In the genomic region with DNA sequence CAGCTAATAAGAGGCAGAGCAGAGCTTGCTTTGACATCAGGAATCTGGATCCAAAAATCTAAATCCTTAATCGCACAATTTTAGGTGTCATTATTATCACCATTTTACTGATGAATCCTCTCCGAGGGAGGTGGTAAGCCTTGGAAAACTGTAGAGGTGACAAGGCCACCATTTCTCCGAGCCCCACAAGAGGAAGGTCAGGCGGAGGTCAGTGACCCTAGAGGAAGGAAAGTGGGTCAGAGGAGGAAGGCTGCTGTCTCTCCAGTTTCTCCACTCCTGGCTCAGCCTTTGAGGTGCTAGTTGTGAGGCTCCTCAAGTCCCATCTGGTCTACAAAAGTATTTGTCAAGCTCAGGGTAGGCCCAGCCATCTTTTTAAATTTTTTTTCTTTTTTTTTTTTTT, we compare ENCODE assay signal across 2 cellular contexts.
TF ChIP-seq lines count a peak whose summit lies in the region.

No MANE protein-coding gene starts in this region.

TF ChIP-seq in IMR-90, 13 proteins besides CTCF, POLR2A, EP300 and RAD21:
- TF ChIP-seq, protein P1, sequence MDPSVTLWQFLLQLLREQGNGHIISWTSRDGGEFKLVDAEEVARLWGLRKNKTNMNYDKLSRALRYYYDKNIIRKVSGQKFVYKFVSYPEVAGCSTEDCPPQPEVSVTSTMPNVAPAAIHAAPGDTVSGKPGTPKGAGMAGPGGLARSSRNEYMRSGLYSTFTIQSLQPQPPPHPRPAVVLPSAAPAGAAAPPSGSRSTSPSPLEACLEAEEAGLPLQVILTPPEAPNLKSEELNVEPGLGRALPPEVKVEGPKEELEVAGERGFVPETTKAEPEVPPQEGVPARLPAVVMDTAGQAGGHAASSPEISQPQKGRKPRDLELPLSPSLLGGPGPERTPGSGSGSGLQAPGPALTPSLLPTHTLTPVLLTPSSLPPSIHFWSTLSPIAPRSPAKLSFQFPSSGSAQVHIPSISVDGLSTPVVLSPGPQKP (IDR thresholded peaks at IDR 0.05; ENCODE audit: borderline replicate concordance, low read depth, low read length) = no peak
- TF ChIP-seq RCOR1 (IDR thresholded peaks at IDR 0.05; ENCODE audit: insufficient replicate concordance, low read length) = no peak
- TF ChIP-seq, protein P2, sequence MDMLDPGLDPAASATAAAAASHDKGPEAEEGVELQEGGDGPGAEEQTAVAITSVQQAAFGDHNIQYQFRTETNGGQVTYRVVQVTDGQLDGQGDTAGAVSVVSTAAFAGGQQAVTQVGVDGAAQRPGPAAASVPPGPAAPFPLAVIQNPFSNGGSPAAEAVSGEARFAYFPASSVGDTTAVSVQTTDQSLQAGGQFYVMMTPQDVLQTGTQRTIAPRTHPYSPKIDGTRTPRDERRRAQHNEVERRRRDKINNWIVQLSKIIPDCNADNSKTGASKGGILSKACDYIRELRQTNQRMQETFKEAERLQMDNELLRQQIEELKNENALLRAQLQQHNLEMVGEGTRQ (IDR thresholded peaks at IDR 0.05; ENCODE audit: low read depth, low read length) = no peak
- TF ChIP-seq SMC3 (IDR thresholded peaks at IDR 0.05; ENCODE audit: low read depth, low read length) = no peak
- no peak for TF ChIP-seq FOS (IDR thresholded peaks at IDR 0.05; ENCODE audit: low read depth, low read length)
- no peak for TF ChIP-seq NFE2L2 (IDR thresholded peaks at IDR 0.05; ENCODE audit: low read depth, low read length)
- TF ChIP-seq CHD1 (IDR thresholded peaks at IDR 0.05; ENCODE audit: low read depth, low read length) = no peak
- TF ChIP-seq CEBPB (IDR thresholded peaks at IDR 0.05; ENCODE audit: low read depth, low read length) = no peak
- TF ChIP-seq MXI1 (IDR thresholded peaks at IDR 0.05; ENCODE audit: borderline replicate concordance, low read depth, low read length) = no peak
- no peak for TF ChIP-seq MAFK (IDR thresholded peaks at IDR 0.05; ENCODE audit: low read depth, low read length)
- no peak for TF ChIP-seq MAZ (IDR thresholded peaks at IDR 0.05; ENCODE audit: borderline replicate concordance, low read depth, low read length)
- no peak for TF ChIP-seq RFX5 (IDR thresholded peaks at IDR 0.05; ENCODE audit: low read depth, low read length)
- no peak for TF ChIP-seq BHLHE40 (IDR thresholded peaks at IDR 0.05; ENCODE audit: low read depth, low read length)

TF ChIP-seq in WTC11, 78 proteins besides CTCF, POLR2A, EP300 and RAD21:
- no peak for TF ChIP-seq RELA (CRISPR knock-in tag; IDR thresholded peaks at IDR 0.05; ENCODE audit: borderline replicate concordance)
- TF ChIP-seq, protein P3, sequence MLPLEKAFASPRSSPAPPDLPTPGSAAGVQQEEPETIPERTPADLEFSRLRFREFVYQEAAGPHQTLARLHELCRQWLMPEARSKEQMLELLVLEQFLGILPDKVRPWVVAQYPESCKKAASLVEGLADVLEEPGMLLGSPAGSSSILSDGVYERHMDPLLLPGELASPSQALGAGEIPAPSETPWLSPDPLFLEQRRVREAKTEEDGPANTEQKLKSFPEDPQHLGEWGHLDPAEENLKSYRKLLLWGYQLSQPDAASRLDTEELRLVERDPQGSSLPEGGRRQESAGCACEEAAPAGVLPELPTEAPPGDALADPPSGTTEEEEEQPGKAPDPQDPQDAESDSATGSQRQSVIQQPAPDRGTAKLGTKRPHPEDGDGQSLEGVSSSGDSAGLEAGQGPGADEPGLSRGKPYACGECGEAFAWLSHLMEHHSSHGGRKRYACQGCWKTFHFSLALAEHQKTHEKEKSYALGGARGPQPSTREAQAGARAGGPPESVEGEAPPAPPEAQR (CRISPR knock-in tag; IDR thresholded peaks at IDR 0.05) = no peak
- TF ChIP-seq, protein P4, sequence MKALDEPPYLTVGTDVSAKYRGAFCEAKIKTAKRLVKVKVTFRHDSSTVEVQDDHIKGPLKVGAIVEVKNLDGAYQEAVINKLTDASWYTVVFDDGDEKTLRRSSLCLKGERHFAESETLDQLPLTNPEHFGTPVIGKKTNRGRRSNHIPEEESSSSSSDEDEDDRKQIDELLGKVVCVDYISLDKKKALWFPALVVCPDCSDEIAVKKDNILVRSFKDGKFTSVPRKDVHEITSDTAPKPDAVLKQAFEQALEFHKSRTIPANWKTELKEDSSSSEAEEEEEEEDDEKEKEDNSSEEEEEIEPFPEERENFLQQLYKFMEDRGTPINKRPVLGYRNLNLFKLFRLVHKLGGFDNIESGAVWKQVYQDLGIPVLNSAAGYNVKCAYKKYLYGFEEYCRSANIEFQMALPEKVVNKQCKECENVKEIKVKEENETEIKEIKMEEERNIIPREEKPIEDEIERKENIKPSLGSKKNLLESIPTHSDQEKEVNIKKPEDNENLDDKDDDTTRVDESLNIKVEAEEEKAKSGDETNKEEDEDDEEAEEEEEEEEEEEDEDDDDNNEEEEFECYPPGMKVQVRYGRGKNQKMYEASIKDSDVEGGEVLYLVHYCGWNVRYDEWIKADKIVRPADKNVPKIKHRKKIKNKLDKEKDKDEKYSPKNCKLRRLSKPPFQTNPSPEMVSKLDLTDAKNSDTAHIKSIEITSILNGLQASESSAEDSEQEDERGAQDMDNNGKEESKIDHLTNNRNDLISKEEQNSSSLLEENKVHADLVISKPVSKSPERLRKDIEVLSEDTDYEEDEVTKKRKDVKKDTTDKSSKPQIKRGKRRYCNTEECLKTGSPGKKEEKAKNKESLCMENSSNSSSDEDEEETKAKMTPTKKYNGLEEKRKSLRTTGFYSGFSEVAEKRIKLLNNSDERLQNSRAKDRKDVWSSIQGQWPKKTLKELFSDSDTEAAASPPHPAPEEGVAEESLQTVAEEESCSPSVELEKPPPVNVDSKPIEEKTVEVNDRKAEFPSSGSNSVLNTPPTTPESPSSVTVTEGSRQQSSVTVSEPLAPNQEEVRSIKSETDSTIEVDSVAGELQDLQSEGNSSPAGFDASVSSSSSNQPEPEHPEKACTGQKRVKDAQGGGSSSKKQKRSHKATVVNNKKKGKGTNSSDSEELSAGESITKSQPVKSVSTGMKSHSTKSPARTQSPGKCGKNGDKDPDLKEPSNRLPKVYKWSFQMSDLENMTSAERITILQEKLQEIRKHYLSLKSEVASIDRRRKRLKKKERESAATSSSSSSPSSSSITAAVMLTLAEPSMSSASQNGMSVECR (CRISPR knock-in tag; IDR thresholded peaks at IDR 0.05; ENCODE audit: borderline replicate concordance) = no peak
- TF ChIP-seq, protein P5, sequence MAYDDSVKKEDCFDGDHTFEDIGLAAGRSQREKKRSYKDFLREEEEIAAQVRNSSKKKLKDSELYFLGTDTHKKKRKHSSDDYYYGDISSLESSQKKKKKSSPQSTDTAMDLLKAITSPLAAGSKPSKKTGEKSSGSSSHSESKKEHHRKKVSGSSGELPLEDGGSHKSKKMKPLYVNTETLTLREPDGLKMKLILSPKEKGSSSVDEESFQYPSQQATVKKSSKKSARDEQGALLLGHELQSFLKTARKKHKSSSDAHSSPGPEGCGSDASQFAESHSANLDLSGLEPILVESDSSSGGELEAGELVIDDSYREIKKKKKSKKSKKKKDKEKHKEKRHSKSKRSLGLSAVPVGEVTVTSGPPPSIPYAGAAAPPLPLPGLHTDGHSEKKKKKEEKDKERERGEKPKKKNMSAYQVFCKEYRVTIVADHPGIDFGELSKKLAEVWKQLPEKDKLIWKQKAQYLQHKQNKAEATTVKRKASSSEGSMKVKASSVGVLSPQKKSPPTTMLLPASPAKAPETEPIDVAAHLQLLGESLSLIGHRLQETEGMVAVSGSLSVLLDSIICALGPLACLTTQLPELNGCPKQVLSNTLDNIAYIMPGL (CRISPR knock-in tag; IDR thresholded peaks at IDR 0.05) = no peak
- TF ChIP-seq, protein P6, sequence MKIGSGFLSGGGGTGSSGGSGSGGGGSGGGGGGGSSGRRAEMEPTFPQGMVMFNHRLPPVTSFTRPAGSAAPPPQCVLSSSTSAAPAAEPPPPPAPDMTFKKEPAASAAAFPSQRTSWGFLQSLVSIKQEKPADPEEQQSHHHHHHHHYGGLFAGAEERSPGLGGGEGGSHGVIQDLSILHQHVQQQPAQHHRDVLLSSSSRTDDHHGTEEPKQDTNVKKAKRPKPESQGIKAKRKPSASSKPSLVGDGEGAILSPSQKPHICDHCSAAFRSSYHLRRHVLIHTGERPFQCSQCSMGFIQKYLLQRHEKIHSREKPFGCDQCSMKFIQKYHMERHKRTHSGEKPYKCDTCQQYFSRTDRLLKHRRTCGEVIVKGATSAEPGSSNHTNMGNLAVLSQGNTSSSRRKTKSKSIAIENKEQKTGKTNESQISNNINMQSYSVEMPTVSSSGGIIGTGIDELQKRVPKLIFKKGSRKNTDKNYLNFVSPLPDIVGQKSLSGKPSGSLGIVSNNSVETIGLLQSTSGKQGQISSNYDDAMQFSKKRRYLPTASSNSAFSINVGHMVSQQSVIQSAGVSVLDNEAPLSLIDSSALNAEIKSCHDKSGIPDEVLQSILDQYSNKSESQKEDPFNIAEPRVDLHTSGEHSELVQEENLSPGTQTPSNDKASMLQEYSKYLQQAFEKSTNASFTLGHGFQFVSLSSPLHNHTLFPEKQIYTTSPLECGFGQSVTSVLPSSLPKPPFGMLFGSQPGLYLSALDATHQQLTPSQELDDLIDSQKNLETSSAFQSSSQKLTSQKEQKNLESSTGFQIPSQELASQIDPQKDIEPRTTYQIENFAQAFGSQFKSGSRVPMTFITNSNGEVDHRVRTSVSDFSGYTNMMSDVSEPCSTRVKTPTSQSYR (CRISPR knock-in tag; IDR thresholded peaks at IDR 0.05) = no peak
- TF ChIP-seq, protein P7, sequence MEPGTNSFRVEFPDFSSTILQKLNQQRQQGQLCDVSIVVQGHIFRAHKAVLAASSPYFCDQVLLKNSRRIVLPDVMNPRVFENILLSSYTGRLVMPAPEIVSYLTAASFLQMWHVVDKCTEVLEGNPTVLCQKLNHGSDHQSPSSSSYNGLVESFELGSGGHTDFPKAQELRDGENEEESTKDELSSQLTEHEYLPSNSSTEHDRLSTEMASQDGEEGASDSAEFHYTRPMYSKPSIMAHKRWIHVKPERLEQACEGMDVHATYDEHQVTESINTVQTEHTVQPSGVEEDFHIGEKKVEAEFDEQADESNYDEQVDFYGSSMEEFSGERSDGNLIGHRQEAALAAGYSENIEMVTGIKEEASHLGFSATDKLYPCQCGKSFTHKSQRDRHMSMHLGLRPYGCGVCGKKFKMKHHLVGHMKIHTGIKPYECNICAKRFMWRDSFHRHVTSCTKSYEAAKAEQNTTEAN (CRISPR knock-in tag; IDR thresholded peaks at IDR 0.05) = no peak
- no peak for TF ChIP-seq ELF4 (CRISPR knock-in tag; IDR thresholded peaks at IDR 0.05; ENCODE audit: low read depth)
- no peak for TF ChIP-seq NR2C2 (CRISPR knock-in tag; IDR thresholded peaks at IDR 0.05)
- TF ChIP-seq, protein P8, sequence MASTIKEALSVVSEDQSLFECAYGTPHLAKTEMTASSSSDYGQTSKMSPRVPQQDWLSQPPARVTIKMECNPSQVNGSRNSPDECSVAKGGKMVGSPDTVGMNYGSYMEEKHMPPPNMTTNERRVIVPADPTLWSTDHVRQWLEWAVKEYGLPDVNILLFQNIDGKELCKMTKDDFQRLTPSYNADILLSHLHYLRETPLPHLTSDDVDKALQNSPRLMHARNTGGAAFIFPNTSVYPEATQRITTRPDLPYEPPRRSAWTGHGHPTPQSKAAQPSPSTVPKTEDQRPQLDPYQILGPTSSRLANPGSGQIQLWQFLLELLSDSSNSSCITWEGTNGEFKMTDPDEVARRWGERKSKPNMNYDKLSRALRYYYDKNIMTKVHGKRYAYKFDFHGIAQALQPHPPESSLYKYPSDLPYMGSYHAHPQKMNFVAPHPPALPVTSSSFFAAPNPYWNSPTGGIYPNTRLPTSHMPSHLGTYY (CRISPR knock-in tag; IDR thresholded peaks at IDR 0.05) = no peak
- TF ChIP-seq, protein P9, sequence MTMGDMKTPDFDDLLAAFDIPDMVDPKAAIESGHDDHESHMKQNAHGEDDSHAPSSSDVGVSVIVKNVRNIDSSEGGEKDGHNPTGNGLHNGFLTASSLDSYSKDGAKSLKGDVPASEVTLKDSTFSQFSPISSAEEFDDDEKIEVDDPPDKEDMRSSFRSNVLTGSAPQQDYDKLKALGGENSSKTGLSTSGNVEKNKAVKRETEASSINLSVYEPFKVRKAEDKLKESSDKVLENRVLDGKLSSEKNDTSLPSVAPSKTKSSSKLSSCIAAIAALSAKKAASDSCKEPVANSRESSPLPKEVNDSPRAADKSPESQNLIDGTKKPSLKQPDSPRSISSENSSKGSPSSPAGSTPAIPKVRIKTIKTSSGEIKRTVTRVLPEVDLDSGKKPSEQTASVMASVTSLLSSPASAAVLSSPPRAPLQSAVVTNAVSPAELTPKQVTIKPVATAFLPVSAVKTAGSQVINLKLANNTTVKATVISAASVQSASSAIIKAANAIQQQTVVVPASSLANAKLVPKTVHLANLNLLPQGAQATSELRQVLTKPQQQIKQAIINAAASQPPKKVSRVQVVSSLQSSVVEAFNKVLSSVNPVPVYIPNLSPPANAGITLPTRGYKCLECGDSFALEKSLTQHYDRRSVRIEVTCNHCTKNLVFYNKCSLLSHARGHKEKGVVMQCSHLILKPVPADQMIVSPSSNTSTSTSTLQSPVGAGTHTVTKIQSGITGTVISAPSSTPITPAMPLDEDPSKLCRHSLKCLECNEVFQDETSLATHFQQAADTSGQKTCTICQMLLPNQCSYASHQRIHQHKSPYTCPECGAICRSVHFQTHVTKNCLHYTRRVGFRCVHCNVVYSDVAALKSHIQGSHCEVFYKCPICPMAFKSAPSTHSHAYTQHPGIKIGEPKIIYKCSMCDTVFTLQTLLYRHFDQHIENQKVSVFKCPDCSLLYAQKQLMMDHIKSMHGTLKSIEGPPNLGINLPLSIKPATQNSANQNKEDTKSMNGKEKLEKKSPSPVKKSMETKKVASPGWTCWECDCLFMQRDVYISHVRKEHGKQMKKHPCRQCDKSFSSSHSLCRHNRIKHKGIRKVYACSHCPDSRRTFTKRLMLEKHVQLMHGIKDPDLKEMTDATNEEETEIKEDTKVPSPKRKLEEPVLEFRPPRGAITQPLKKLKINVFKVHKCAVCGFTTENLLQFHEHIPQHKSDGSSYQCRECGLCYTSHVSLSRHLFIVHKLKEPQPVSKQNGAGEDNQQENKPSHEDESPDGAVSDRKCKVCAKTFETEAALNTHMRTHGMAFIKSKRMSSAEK (CRISPR knock-in tag; IDR thresholded peaks at IDR 0.05; ENCODE audit: borderline replicate concordance) = no peak
- TF ChIP-seq ZNF671 (CRISPR knock-in tag; IDR thresholded peaks at IDR 0.05) = no peak
- TF ChIP-seq MYBL2 (CRISPR knock-in tag; IDR thresholded peaks at IDR 0.05) = no peak
- TF ChIP-seq, protein P10, sequence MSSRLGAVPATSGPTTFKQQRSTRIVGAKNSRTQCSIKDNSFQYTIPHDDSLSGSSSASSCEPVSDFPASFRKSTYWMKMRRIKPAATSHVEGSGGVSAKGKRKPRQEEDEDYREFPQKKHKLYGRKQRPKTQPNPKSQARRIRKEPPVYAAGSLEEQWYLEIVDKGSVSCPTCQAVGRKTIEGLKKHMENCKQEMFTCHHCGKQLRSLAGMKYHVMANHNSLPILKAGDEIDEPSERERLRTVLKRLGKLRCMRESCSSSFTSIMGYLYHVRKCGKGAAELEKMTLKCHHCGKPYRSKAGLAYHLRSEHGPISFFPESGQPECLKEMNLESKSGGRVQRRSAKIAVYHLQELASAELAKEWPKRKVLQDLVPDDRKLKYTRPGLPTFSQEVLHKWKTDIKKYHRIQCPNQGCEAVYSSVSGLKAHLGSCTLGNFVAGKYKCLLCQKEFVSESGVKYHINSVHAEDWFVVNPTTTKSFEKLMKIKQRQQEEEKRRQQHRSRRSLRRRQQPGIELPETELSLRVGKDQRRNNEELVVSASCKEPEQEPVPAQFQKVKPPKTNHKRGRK (CRISPR knock-in tag; IDR thresholded peaks at IDR 0.05; ENCODE audit: borderline replicate concordance) = no peak
- TF ChIP-seq, protein P11, sequence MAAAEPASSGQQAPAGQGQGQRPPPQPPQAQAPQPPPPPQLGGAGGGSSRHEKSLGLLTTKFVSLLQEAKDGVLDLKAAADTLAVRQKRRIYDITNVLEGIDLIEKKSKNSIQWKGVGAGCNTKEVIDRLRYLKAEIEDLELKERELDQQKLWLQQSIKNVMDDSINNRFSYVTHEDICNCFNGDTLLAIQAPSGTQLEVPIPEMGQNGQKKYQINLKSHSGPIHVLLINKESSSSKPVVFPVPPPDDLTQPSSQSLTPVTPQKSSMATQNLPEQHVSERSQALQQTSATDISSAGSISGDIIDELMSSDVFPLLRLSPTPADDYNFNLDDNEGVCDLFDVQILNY (CRISPR knock-in tag; IDR thresholded peaks at IDR 0.05) = no peak
- no peak for TF ChIP-seq CREM (CRISPR knock-in tag; IDR thresholded peaks at IDR 0.05)
- no peak for TF ChIP-seq KAT7 (CRISPR knock-in tag; IDR thresholded peaks at IDR 0.05; ENCODE audit: borderline replicate concordance)
- no peak for TF ChIP-seq CBFB (CRISPR knock-in tag; IDR thresholded peaks at IDR 0.05; ENCODE audit: low read depth)
